Comparison of ENCODE assay signal across 8 cellular contexts in genomic region chr11:70270877-70271634, GRCh38. TPM values are rescaled to one million over a fixed set of nuclear protein-coding genes. Genes with fewer than 3 reads are reported as not detected.
DNase-seq lines count a peak whose midpoint lies in the region; ATAC-seq and TF ChIP-seq lines count a peak whose summit lies in the region.

No MANE protein-coding gene starts in this region.

- peak overlapping the region; percentile 55 to 97 (median 90) for H3K27ac Mint-ChIP-seq in CD4-positive, alpha-beta memory T cell
- H3K27ac Mint-ChIP-seq in brain = peak overlapping the region; percentile 65 to 94 (median 92)
- peak overlapping the region; percentile 75 to 90 (median 84) for H3K27ac Mint-ChIP-seq in immature natural killer cell

- CTCF ChIA-PET in CD4-positive, alpha-beta memory T cell (lab: Charles Lee; ENCODE audit: partially characterized antibody) = interaction anchor here (1.4 kb wide), 2 partner anchors 64 to 66 kb away, joined by 3 to 4 read pairs; no protein-coding TSS in a partner anchor

- no peaks in the 10 kb centered on the region for H3K36me3 ChIP-seq in CD4-positive, alpha-beta memory T cell (ENCODE audit: insufficient read depth, low read length)

- peaks cover 15 to 37% of the 10 kb centered on the region in 2 donors for H3K36me3 Mint-ChIP-seq in CD4-positive, alpha-beta memory T cell
- H3K36me3 Mint-ChIP-seq in brain (peaks cover 36% of the 10 kb centered on the region), immature natural killer cell (peaks cover 0 to 12% (median 3%) of the 10 kb centered on the region in 3 donors)

- peak in 3 of 5 donors; percentile 58 to 64 (median 62) for DNase-seq in CD4-positive, alpha-beta memory T cell
- DNase-seq in T-helper 9 cell (peak; percentile 48), immature natural killer cell (peak; percentile 56 to 62 (median 58)), GM19240 (ENCODE audit: insufficient read length, low spot score) (no peak)
- peak; percentile 7 to 26 (median 14) for DNase-seq in stimulated activated CD4-positive, alpha-beta T cell treated with anti-CD3 and anti-CD28 coated beads, Interleukin-12 subunit alpha, Interleukin-12 subunit beta, amount 100 ng/mL, for 48 hours (ENCODE audit: low read depth in 2 of 3, low spot score in 1 of 3)

- intact Hi-C loops in CD4-positive, alpha-beta memory T cell (cut with micrococcal nuclease) = loop anchor here (1.0 kb wide), 1 partner anchor 68 kb away; the partner anchor contains the start of gene FADD

- H3K4me1 ChIP-seq in CD4-positive, alpha-beta memory T cell (ENCODE audit: insufficient read depth, low read length) = peaks cover 50% of the 10 kb centered on the region

- peaks cover 25 to 56% (median 43%) of the 10 kb centered on the region in 4 donors for H3K4me1 Mint-ChIP-seq in CD4-positive, alpha-beta memory T cell
- H3K4me1 Mint-ChIP-seq in brain (peaks cover 57% of the 10 kb centered on the region), immature natural killer cell (peaks cover 36 to 54% of the 10 kb centered on the region in 2 donors)

- POLR2A ChIA-PET in CD4-positive, alpha-beta memory T cell (lab: Charles Lee; ENCODE audit: partially characterized antibody) = interaction anchor here (1.4 to 3.4 kb wide), 2 partner anchors 57 to 68 kb away, joined by 3 to 22 read pairs; partner anchors contain the start of gene FADD

- H3K27me3 Mint-ChIP-seq in CD4-positive, alpha-beta memory T cell = peaks cover 4 to 6% of the 10 kb centered on the region in 2 donors
- H3K27me3 Mint-ChIP-seq in brain = peaks cover 38% of the 10 kb centered on the region
- peaks cover 4 to 16% (median 14%) of the 10 kb centered on the region in 3 donors for H3K27me3 Mint-ChIP-seq in immature natural killer cell (ENCODE audit: low read depth in 3 of 3)

- no peaks in the 10 kb centered on the region for H3K9me3 ChIP-seq in CD4-positive, alpha-beta memory T cell (ENCODE audit: control insufficient read depth in 1 of 2, low read length in 2 of 2)

- no peaks in the 10 kb centered on the region for H3K9me3 Mint-ChIP-seq in CD4-positive, alpha-beta memory T cell
- H3K9me3 Mint-ChIP-seq in brain (peaks cover 0 to 6% (median 0%) of the 10 kb centered on the region in 5 experiments), immature natural killer cell (no peaks in the 10 kb centered on the region)

- H3K4me3 ChIP-seq in CD4-positive, alpha-beta memory T cell (ENCODE audit: low read length in 2 of 2) = peak overlapping the region; percentile 52 to 67

- peak overlapping the region; percentile 65 for H3K27ac ChIP-seq in CD4-positive, alpha-beta memory T cell (ENCODE audit: low read depth, low read length)

- ATAC-seq in GM19463 (IDR thresholded peaks at IDR 0.05; ENCODE audit: unreplicated experiment) (peak; percentile 30), HG03565 (IDR thresholded peaks at IDR 0.05; ENCODE audit: unreplicated experiment) (peak; percentile 16)

- peak overlapping the region; percentile 82 to 94 (median 90) for H3K4me3 Mint-ChIP-seq in CD4-positive, alpha-beta memory T cell
- H3K4me3 Mint-ChIP-seq in brain (peak overlapping the region; percentile 91 to 99 (median 97)), immature natural killer cell (peak overlapping the region; percentile 88 to 93 (median 90))

- no peaks in the 10 kb centered on the region for H3K27me3 ChIP-seq in CD4-positive, alpha-beta memory T cell (ENCODE audit: insufficient read depth, low read length)

- TF ChIP-seq CTCF in brain (conservative IDR thresholded peaks at IDR 0.05) = peak in 1 of 2 experiments; percentile 21

RNA-seq across cellular contexts. Expression of gene PPFIA1, which starts 0.6 kb away (rescaled TPM):
- 10 to 100 TPM; 52.0 to 54.8 TPM for total RNA-seq in CD4-positive, alpha-beta memory T cell
- polyA plus RNA-seq in CD4-positive, alpha-beta memory T cell = 10 to 100 TPM in 1 of 2 donors, 1 to 10 TPM in 1; 4.3 to 19.5 TPM
- polyA plus RNA-seq in brain (ENCODE audit: insufficient read depth, low read depth, low replicate concordance) (27.5 TPM), immature natural killer cell (10 to 100 TPM in 1 of 3 donors, 1 to 10 TPM in 2; 4.6 to 13.4 (median 6.3) TPM)
